In genomic region chr22:39472570-39473556, GRCh38 we compare ENCODE assay signal across 1 cellular context.
TF ChIP-seq lines count a peak whose summit lies in the region.

No MANE protein-coding gene starts in this region.

TF ChIP-seq in HepG2, 621 proteins besides CTCF, POLR2A, EP300 and RAD21:
- 0 out of 2 replicates have a peak, but pooled peaks have one; percentile 16 for TF ChIP-seq ZNF263 (CRISPR knock-in tag; IDR thresholded peaks at IDR 0.05)
- TF ChIP-seq, protein P1, sequence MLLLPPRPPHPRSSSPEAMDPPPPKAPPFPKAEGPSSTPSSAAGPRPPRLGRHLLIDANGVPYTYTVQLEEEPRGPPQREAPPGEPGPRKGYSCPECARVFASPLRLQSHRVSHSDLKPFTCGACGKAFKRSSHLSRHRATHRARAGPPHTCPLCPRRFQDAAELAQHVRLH (CRISPR knock-in tag; IDR thresholded peaks at IDR 0.05; ENCODE audit: borderline replicate concordance, low read depth), result no peak
TF ChIP-seq in HepG2: peak in this region for 1.
